ENCODE assay signal across 1 cellular context in genomic region chr10:75111906-75112703, GRCh38.
TF ChIP-seq lines count a peak whose summit lies in the region.

No MANE protein-coding gene starts in this region.

TF ChIP-seq in HEK293, 187 proteins besides CTCF, POLR2A, EP300 and RAD21 (continued from another document and continues in another):
- TF ChIP-seq ZBTB11 (tag by site-specific recombination; conservative IDR thresholded peaks at IDR 0.05; ENCODE audit: low read depth) (peak; percentile 55; the same call in 1 of the 2 replicates), ZNF830 (tag by site-specific recombination; IDR thresholded peaks at IDR 0.05; ENCODE audit: low read depth) (no peak), KLF9 (tag by site-specific recombination; IDR thresholded peaks at IDR 0.05; ENCODE audit: low read depth) (no peak), GLIS1 (tag by site-specific recombination; IDR thresholded peaks at IDR 0.05) (0 out of 2 replicates have a peak, but pooled peaks have one; percentile 5), ZSCAN23 (tag by site-specific recombination; IDR thresholded peaks at IDR 0.05) (no peak), ZNF2 (tag by site-specific recombination; IDR thresholded peaks at IDR 0.05) (0 out of 2 replicates have a peak, but pooled peaks have one; percentile 54), HOXD13 (CRISPR knock-in tag; IDR thresholded peaks at IDR 0.05; ENCODE audit: borderline replicate concordance) (0 out of 2 replicates have a peak, but pooled peaks have one; percentile 9), ZNF175 (tag by site-specific recombination; IDR thresholded peaks at IDR 0.05) (no peak), ZNF404 (tag by site-specific recombination; IDR thresholded peaks at IDR 0.05) (no peak), KLF10 (tag by site-specific recombination; IDR thresholded peaks at IDR 0.05) (no peak), ZNF544 (tag by site-specific recombination; IDR thresholded peaks at IDR 0.05) (no peak), ZNF23 (tag by site-specific recombination; IDR thresholded peaks at IDR 0.05; ENCODE audit: borderline replicate concordance) (no peak), KLF8 (tag by site-specific recombination; IDR thresholded peaks at IDR 0.05) (peak; percentile 35; the same call in 1 of the 2 replicates), SETDB1 (IDR thresholded peaks at IDR 0.05; ENCODE audit: insufficient read length, low read length) (no peak), ZEB2 (tag by site-specific recombination; IDR thresholded peaks at IDR 0.05) (peak; percentile 63; the same call in 1 of the 2 replicates), ZBTB48 (tag by site-specific recombination; IDR thresholded peaks at IDR 0.05) (peak; percentile 85), ZNF660 (tag by site-specific recombination; IDR thresholded peaks at IDR 0.05) (no peak), ZNF239 (tag by site-specific recombination; IDR thresholded peaks at IDR 0.05) (no peak), GLI2 (tag by site-specific recombination; IDR thresholded peaks at IDR 0.05; ENCODE audit: borderline replicate concordance, low read depth) (no peak), ZNF138 (tag by site-specific recombination; IDR thresholded peaks at IDR 0.05; ENCODE audit: borderline replicate concordance) (no peak), TRIM28 (IDR thresholded peaks at IDR 0.05; ENCODE audit: borderline replicate concordance, low read length) (no peak), SP2 (tag by site-specific recombination; IDR thresholded peaks at IDR 0.05) (peak; percentile 81), ZFHX2 (tag by site-specific recombination; conservative IDR thresholded peaks at IDR 0.05) (no peak), ZNF302 (tag by site-specific recombination; IDR thresholded peaks at IDR 0.05; ENCODE audit: low read depth) (no peak), ZNF747 (tag by site-specific recombination; IDR thresholded peaks at IDR 0.05) (no peak), ZNF560 (tag by site-specific recombination; IDR thresholded peaks at IDR 0.05; ENCODE audit: borderline replicate concordance) (no peak), ZNF19 (tag by site-specific recombination; IDR thresholded peaks at IDR 0.05; ENCODE audit: low read depth) (no peak), ZNF155 (tag by site-specific recombination; IDR thresholded peaks at IDR 0.05) (no peak), ZNF510 (tag by site-specific recombination; IDR thresholded peaks at IDR 0.05; ENCODE audit: insufficient replicate concordance) (peak; percentile 32), HOXC10 (CRISPR knock-in tag; IDR thresholded peaks at IDR 0.05) (no peak), ZNF132 (tag by site-specific recombination; IDR thresholded peaks at IDR 0.05; ENCODE audit: borderline replicate concordance) (no peak), ZNF335 (tag by site-specific recombination; conservative IDR thresholded peaks at IDR 0.05) (peak; percentile 78), ZFP69B (tag by site-specific recombination; IDR thresholded peaks at IDR 0.05) (0 out of 2 replicates have a peak, but pooled peaks have one; percentile 4), ZNF121 (tag by site-specific recombination; IDR thresholded peaks at IDR 0.05) (no peak; the same call in 1 of the 2 replicates), PRDM4 (tag by site-specific recombination; IDR thresholded peaks at IDR 0.05) (no peak; the same call in 1 of the 2 replicates), ZNF654 (tag by site-specific recombination; IDR thresholded peaks at IDR 0.05; ENCODE audit: low read depth) (no peak), PATZ1 (tag by site-specific recombination; IDR thresholded peaks at IDR 0.05) (peak; percentile 73), GLIS2 (tag by site-specific recombination; IDR thresholded peaks at IDR 0.05) (peak; percentile 80; the same call in 1 of the 2 replicates), ZNF513 (tag by site-specific recombination; IDR thresholded peaks at IDR 0.05) (no peak), MYNN (tag by site-specific recombination; IDR thresholded peaks at IDR 0.05; ENCODE audit: borderline replicate concordance) (no peak)
- TF ChIP-seq, protein P1, sequence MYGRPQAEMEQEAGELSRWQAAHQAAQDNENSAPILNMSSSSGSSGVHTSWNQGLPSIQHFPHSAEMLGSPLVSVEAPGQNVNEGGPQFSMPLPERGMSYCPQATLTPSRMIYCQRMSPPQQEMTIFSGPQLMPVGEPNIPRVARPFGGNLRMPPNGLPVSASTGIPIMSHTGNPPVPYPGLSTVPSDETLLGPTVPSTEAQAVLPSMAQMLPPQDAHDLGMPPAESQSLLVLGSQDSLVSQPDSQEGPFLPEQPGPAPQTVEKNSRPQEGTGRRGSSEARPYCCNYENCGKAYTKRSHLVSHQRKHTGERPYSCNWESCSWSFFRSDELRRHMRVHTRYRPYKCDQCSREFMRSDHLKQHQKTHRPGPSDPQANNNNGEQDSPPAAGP (tag by site-specific recombination; IDR thresholded peaks at IDR 0.05) = no peak
- TF ChIP-seq, protein P2, sequence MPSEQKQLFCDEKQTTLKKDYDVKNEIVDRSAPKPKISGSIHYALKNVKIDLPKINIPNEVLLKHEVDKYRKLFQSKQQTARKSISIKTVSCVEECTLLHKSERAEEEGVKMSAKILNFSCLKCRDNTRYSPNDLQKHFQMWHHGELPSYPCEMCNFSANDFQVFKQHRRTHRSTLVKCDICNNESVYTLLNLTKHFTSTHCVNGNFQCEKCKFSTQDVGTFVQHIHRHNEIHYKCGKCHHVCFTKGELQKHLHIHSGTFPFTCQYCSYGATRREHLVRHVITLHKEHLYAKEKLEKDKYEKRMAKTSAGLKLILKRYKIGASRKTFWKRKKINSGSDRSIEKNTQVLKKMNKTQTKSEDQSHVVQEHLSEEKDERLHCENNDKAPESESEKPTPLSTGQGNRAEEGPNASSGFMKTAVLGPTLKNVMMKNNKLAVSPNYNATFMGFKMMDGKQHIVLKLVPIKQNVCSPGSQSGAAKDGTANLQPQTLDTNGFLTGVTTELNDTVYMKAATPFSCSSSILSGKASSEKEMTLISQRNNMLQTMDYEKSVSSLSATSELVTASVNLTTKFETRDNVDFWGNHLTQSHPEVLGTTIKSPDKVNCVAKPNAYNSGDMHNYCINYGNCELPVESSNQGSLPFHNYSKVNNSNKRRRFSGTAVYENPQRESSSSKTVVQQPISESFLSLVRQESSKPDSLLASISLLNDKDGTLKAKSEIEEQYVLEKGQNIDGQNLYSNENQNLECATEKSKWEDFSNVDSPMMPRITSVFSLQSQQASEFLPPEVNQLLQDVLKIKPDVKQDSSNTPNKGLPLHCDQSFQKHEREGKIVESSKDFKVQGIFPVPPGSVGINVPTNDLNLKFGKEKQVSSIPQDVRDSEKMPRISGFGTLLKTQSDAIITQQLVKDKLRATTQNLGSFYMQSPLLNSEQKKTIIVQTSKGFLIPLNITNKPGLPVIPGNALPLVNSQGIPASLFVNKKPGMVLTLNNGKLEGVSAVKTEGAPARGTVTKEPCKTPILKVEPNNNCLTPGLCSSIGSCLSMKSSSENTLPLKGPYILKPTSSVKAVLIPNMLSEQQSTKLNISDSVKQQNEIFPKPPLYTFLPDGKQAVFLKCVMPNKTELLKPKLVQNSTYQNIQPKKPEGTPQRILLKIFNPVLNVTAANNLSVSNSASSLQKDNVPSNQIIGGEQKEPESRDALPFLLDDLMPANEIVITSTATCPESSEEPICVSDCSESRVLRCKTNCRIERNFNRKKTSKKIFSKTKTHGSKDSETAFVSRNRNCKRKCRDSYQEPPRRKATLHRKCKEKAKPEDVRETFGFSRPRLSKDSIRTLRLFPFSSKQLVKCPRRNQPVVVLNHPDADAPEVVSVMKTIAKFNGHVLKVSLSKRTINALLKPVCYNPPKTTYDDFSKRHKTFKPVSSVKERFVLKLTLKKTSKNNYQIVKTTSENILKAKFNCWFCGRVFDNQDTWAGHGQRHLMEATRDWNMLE (tag by site-specific recombination; conservative IDR thresholded peaks at IDR 0.05; ENCODE audit: low read depth) = no peak
- TF ChIP-seq, protein P3, sequence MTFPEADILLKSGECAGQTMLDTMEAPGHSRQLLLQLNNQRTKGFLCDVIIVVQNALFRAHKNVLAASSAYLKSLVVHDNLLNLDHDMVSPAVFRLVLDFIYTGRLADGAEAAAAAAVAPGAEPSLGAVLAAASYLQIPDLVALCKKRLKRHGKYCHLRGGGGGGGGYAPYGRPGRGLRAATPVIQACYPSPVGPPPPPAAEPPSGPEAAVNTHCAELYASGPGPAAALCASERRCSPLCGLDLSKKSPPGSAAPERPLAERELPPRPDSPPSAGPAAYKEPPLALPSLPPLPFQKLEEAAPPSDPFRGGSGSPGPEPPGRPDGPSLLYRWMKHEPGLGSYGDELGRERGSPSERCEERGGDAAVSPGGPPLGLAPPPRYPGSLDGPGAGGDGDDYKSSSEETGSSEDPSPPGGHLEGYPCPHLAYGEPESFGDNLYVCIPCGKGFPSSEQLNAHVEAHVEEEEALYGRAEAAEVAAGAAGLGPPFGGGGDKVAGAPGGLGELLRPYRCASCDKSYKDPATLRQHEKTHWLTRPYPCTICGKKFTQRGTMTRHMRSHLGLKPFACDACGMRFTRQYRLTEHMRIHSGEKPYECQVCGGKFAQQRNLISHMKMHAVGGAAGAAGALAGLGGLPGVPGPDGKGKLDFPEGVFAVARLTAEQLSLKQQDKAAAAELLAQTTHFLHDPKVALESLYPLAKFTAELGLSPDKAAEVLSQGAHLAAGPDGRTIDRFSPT (tag by site-specific recombination; IDR thresholded peaks at IDR 0.05) = no peak
